Comparison of ENCODE assay signal across 15 cellular contexts in genomic region chr1:198118136-198118535, GRCh38. TPM values are rescaled to one million over a fixed set of nuclear protein-coding genes. Genes with fewer than 3 reads are reported as not detected.
A peak's percentile ranks its signal among the peaks of the same experiment; 100 is the strongest.
DNase-seq lines count a peak whose midpoint lies in the region; FAIRE-seq and TF ChIP-seq lines count a peak whose summit lies in the region.
"Had no signal": no experiment of that assay in that cellular context is flagged by ENCODE, and none has a peak within 500 bp of the region (broad histone marks: within the 10 kb centered on the region; RNA-seq: fewer than 3 reads in every experiment).

No MANE protein-coding gene starts in this region.

- H3K27me3 ChIP-seq in MG63 = no peaks in the 10 kb centered on the region

- no peak for TF ChIP-seq CTCF in AG04449 (IDR thresholded peaks at IDR 0.05; ENCODE audit: insufficient read depth, low read length, missing control alignments)
- TF ChIP-seq CTCF in fibroblast of mammary gland (conservative IDR thresholded peaks at IDR 0.05; ENCODE audit: control insufficient read depth, insufficient read depth, low read depth, low read length) = no peak

- in situ Hi-C loops in G401 (cut with HindIII; ENCODE audit: low sequenced_read_pairs) = no loop called here

- POLR2A ChIA-PET in AG04449 (lab: Yijun Ruan, JAX) = interaction anchor here (0.6 to 4.0 kb wide), 3 partner anchors 39 to 567 kb away, joined by 3 to 30 read pairs (median 4); partner anchors contain the start of gene NEK7

- FAIRE-seq in urothelium cell line (lab: Jason Lieb, UNC) = no peak
- FAIRE-seq: GM18507, small intestine had no signal

- DNase-seq in AG04449 (ENCODE audit: low read depth, low spot score) (peak; percentile 91), MG63 (peak; percentile 93), fibroblast of mammary gland (ENCODE audit: low read depth) (peak; percentile 98), mucosa of gallbladder (ENCODE audit: low spot score) (peak; percentile 60), NCI-H82 (lab: John Stamatoyannopoulos, UW) (no peak), urothelium cell line (ENCODE audit: low spot score) (no peak), G401 (ENCODE audit: low spot score) (no peak)
- no peak for DNase-seq in stimulated activated CD4-positive, alpha-beta T cell treated with anti-CD3 and anti-CD28 coated beads, Interleukin-15, amount 100 ng/mL, for 24 hours
- DNase-seq: activated T-cell treated with anti-CD3 and anti-CD28 coated beads, Interleukin-2, amount 50 U/mL, for 1 hour; CD4-positive, alpha-beta T cell; GOT3; NCI-H187 treated with DMSO at 0.1 percent for 48 hours; small intestine; stimulated activated naive CD4-positive, alpha-beta T cell treated with Interleukin-2 at 50 U/mL for 16 hours had no signal

- no peak overlapping the region for H3K4me3 ChIP-seq in AG04449 (ENCODE audit: low read depth, low read length)
- no peak overlapping the region for H3K4me3 ChIP-seq in MG63
- no peak overlapping the region for H3K4me3 ChIP-seq in fibroblast of mammary gland (ENCODE audit: control insufficient read depth, low read depth, low read length)

- CTCF ChIA-PET in AG04449 (lab: Yijun Ruan, JAX) = interaction anchor here (1.3 to 4.4 kb wide), 2 partner anchors 29 to 37 kb away, joined by 3 to 23 read pairs; partner anchors contain the start of gene NEK7

- H3K9me3 ChIP-seq in MG63 = no peaks in the 10 kb centered on the region

- no peaks in the 10 kb centered on the region for H3K36me3 ChIP-seq in MG63

RNA-seq across cellular contexts. Expression of gene NEK7, which starts 38.7 kb away (rescaled TPM):
- 242 and 562 TPM in 2 replicates for total RNA-seq in MG63 (2014; rRNA removed; shearing (Covaris generic); ENCODE audit: low replicate concordance)
- total RNA-seq in mucosa of gallbladder = 73.8 TPM
- 13.6 and 15.6 TPM in 2 replicates for total RNA-seq in G401 (2014; rRNA removed; shearing (Covaris generic))

Comparison
In these comparisons a context has a peak if more than half of its experiments do, and no peak if none do; other contexts are left out.
1. DNase-seq: peak in AG04449 (single experiment), MG63 (single experiment), fibroblast of mammary gland (single experiment) and mucosa of gallbladder (single experiment); none in stimulated activated CD4-positive, alpha-beta T cell treated with anti-CD3 and anti-CD28 coated beads, Interleukin-15, amount 100 ng/mL, for 24 hours (single experiment), NCI-H82 (single experiment), urothelium cell line (single experiment) and G401 (single experiment).